ENCODE assay signal across 32 cellular contexts in genomic region chr10:116728526-116729096, GRCh38. TPM values are rescaled to one million over a fixed set of nuclear protein-coding genes. Genes with fewer than 3 reads are reported as not detected.
DNase-seq lines count a peak whose midpoint lies in the region; ATAC-seq and TF ChIP-seq lines count a peak whose summit lies in the region.
"Had no signal": no experiment of that assay in that cellular context is flagged by ENCODE, and none has a peak within 500 bp of the region (broad histone marks: within the 10 kb centered on the region; RNA-seq: fewer than 3 reads in every experiment).

No MANE protein-coding gene starts in this region.

- H3K27ac ChIP-seq in osteoblast (ENCODE audit: low read depth, low read length) = no peak overlapping the region
- H3K27ac ChIP-seq: C4-2B, cardiac muscle cell, colonic mucosa, epithelial cell of prostate, pancreas, right atrium auricular region, thoracic aorta, VCaP had no signal

- TF ChIP-seq CTCF in AG10803 (conservative IDR thresholded peaks at IDR 0.05; ENCODE audit: low read length) = no peak
- no peak for TF ChIP-seq CTCF in osteoblast (IDR thresholded peaks at IDR 0.05; ENCODE audit: extremely low read depth, low read depth, low read length)

- no peak overlapping the region for H3K27ac Mint-ChIP-seq in activated naive CD8-positive, alpha-beta T cell treated with anti-CD3 and anti-CD28 coated beads, Interleukin-2, amount 50 U/mL, for 24 hours
- H3K27ac Mint-ChIP-seq: activated CD4-positive, alpha-beta T cell treated with anti-CD3 and anti-CD28 coated beads for 36 hours; activated naive CD4-positive, alpha-beta T cell treated with anti-CD3 and anti-CD28 coated beads, Interleukin-2, amount 50 U/mL, for 24 hours; activated T-helper 17 cell treated with anti-CD3 and anti-CD28 coated beads, Interleukin-2, amount 50 U/mL, for 72 hours; GM23338; IgD-negative memory B cell; natural killer cell treated with Interleukin-12 subunit alpha and Interleukin-12 subunit beta and Interleukin-15 and Interleukin-18, amount 100 ng/mL, for 72 hours; T-helper 2 cell treated with Interferon-gamma antibody and Interleukin-4, amounts not matched to agents 5 μg/mL and 100 μg/mL, for 36 hours had no signal

- no peak overlapping the region for H2AFZ ChIP-seq in osteoblast (ENCODE audit: low read length)
- H2AFZ ChIP-seq: GM23338 had no signal

- no peak overlapping the region for H3K4me3 Mint-ChIP-seq in activated naive CD8-positive, alpha-beta T cell treated with anti-CD3 and anti-CD28 coated beads, Interleukin-2, amount 50 U/mL, for 24 hours
- H3K4me3 Mint-ChIP-seq: activated CD4-positive, alpha-beta T cell treated with anti-CD3 and anti-CD28 coated beads for 36 hours; activated naive CD4-positive, alpha-beta T cell treated with anti-CD3 and anti-CD28 coated beads, Interleukin-2, amount 50 U/mL, for 24 hours; activated T-helper 17 cell treated with anti-CD3 and anti-CD28 coated beads, Interleukin-2, amount 50 U/mL, for 72 hours; GM23338; IgD-negative memory B cell; natural killer cell treated with Interleukin-12 subunit alpha and Interleukin-12 subunit beta and Interleukin-15 and Interleukin-18, amount 100 ng/mL, for 72 hours; T-helper 2 cell treated with Interferon-gamma antibody and Interleukin-4, amounts not matched to agents 5 μg/mL and 100 μg/mL, for 36 hours had no signal

- H3K9me3 Mint-ChIP-seq in activated naive CD8-positive, alpha-beta T cell treated with anti-CD3 and anti-CD28 coated beads, Interleukin-2, amount 50 U/mL, for 24 hours = no peaks in the 10 kb centered on the region
- H3K9me3 Mint-ChIP-seq: activated naive CD4-positive, alpha-beta T cell treated with anti-CD3 and anti-CD28 coated beads, Interleukin-2, amount 50 U/mL, for 24 hours; activated T-helper 17 cell treated with anti-CD3 and anti-CD28 coated beads, Interleukin-2, amount 50 U/mL, for 72 hours; GM23338; IgD-negative memory B cell; natural killer cell treated with Interleukin-12 subunit alpha and Interleukin-12 subunit beta and Interleukin-15 and Interleukin-18, amount 100 ng/mL, for 72 hours; T-helper 2 cell treated with Interferon-gamma antibody and Interleukin-4, amounts not matched to agents 5 μg/mL and 100 μg/mL, for 36 hours had no signal

- peaks cover 15% of the 10 kb centered on the region for H3K4me1 Mint-ChIP-seq in activated naive CD8-positive, alpha-beta T cell treated with anti-CD3 and anti-CD28 coated beads, Interleukin-2, amount 50 U/mL, for 24 hours
- H3K4me1 Mint-ChIP-seq: GM23338, IgD-negative memory B cell had no signal

- no peak overlapping the region for H3K4me2 ChIP-seq in osteoblast (ENCODE audit: insufficient read depth, low read length)
- H3K4me2 ChIP-seq: GM23338 had no signal

- H4K20me1 ChIP-seq in osteoblast (ENCODE audit: insufficient read depth, low read length) = peaks cover 16% of the 10 kb centered on the region

- no peaks in the 10 kb centered on the region for H3K9me3 ChIP-seq in osteoblast (ENCODE audit: low read depth, low read length)
- H3K9me3 ChIP-seq: colonic mucosa, pancreas, right atrium auricular region, thoracic aorta had no signal

- H3K79me2 ChIP-seq in osteoblast (ENCODE audit: insufficient read depth, low read length) = peaks cover 52% of the 10 kb centered on the region

- H3K36me3 Mint-ChIP-seq in activated naive CD8-positive, alpha-beta T cell treated with anti-CD3 and anti-CD28 coated beads, Interleukin-2, amount 50 U/mL, for 24 hours (ENCODE audit: low read depth) = no peaks in the 10 kb centered on the region
- H3K36me3 Mint-ChIP-seq: activated naive CD4-positive, alpha-beta T cell treated with anti-CD3 and anti-CD28 coated beads, Interleukin-2, amount 50 U/mL, for 24 hours; IgD-negative memory B cell; natural killer cell treated with Interleukin-12 subunit alpha and Interleukin-12 subunit beta and Interleukin-15 and Interleukin-18, amount 100 ng/mL, for 72 hours had no signal

- peaks cover 23% of the 10 kb centered on the region for H3K4me1 ChIP-seq in osteoblast (ENCODE audit: insufficient read depth, low read length)
- H3K4me1 ChIP-seq: colonic mucosa, pancreas had no signal

- intact Hi-C loops in left colon (cut with DNase I, micrococcal nuclease) = no loop called here

- DNase-seq in AG10803 (ENCODE audit: low read depth) (peak; percentile 25), T1000 (lab: John Stamatoyannopoulos, UW) (peak; percentile 31), fibroblast of peridontal ligament (ENCODE audit: extremely low read depth) (peak; percentile 26), osteoblast (ENCODE audit: insufficient read length, low spot score, missing footprints) (peak; percentile 91), DMS53 (lab: John Stamatoyannopoulos, UW) (no peak), left colon (no peak)
- no peak for DNase-seq in activated naive CD8-positive, alpha-beta T cell treated with anti-CD3 and anti-CD28 coated beads, Interleukin-2, amount 50 U/mL, for 24 hours
- DNase-seq: activated CD4-positive, alpha-beta T cell treated with anti-CD3 and anti-CD28 coated beads for 36 hours; colonic mucosa; COR-L47; DMS79; effector CD8-positive, alpha-beta T cell; head of caudate nucleus; NCI-H1436 treated with DMSO at 0.1 percent for 48 hours; NCI-H446; NCI-H748 treated with DMSO at 0.1 percent for 48 hours; pancreas; stimulated activated CD4-positive, alpha-beta T cell treated with anti-CD3 and anti-CD28 coated beads, Interleukin-2, amount 100 ng/mL, for 24 hours; stimulated activated naive CD8-positive, alpha-beta T cell treated with anti-CD3 and anti-CD28 coated beads, Interleukin-15, Interleukin-2, amounts not matched to agents 100 U/mL and 50 U/mL, for 24 hours had no signal

- ATAC-seq in activated naive CD8-positive, alpha-beta T cell treated with anti-CD3 and anti-CD28 coated beads, Interleukin-2, amount 50 U/mL, for 24 hours = no peak
- ATAC-seq in left colon = no peak
- ATAC-seq: activated CD4-positive, alpha-beta T cell treated with anti-CD3 and anti-CD28 coated beads for 36 hours; activated T-helper 17 cell treated with anti-CD3 and anti-CD28 coated beads, Interleukin-2, amount 50 U/mL, for 72 hours; GM23338; natural killer cell treated with Interleukin-12 subunit alpha and Interleukin-12 subunit beta and Interleukin-15 and Interleukin-18, amount 100 ng/mL, for 72 hours; pancreas; stimulated activated naive CD8-positive, alpha-beta T cell treated with anti-CD3 and anti-CD28 coated beads, Interleukin-15, Interleukin-2, amounts not matched to agents 100 U/mL and 50 U/mL, for 24 hours had no signal

- peaks cover 46% of the 10 kb centered on the region for H3K27me3 Mint-ChIP-seq in activated naive CD8-positive, alpha-beta T cell treated with anti-CD3 and anti-CD28 coated beads, Interleukin-2, amount 50 U/mL, for 24 hours

- peaks cover 4% of the 10 kb centered on the region for H3K36me3 ChIP-seq in osteoblast (ENCODE audit: insufficient read depth, low read length)
- H3K36me3 ChIP-seq: cardiac muscle cell, colonic mucosa, pancreas, right atrium auricular region, thoracic aorta had no signal

- no peak overlapping the region for H3K4me3 ChIP-seq in AG10803 (ENCODE audit: low read length)
- H3K4me3 ChIP-seq in osteoblast (ENCODE audit: insufficient read depth, low read length) = no peak overlapping the region
- H3K4me3 ChIP-seq: cardiac muscle cell, colonic mucosa, GM23338, lung, pancreas, right atrium auricular region, thoracic aorta had no signal

- no peaks in the 10 kb centered on the region for H3K27me3 ChIP-seq in osteoblast (ENCODE audit: insufficient read depth, low read length)
- H3K27me3 ChIP-seq: cardiac muscle cell, colonic mucosa, pancreas, right atrium auricular region had no signal

RNA-seq across cellular contexts. Expression of gene HSPA12A, which starts 13.8 kb away (rescaled TPM):
- total RNA-seq in osteoblast (10.0 and 10.9 TPM in 2 replicates), left colon (1 to 10 TPM; 6.6 to 7.2 TPM)

Comparison
In these comparisons a context has a peak if more than half of its experiments do, and no peak if none do; other contexts are left out.
1. DNase-seq: peak in AG10803 (single experiment), T1000 (single experiment), fibroblast of peridontal ligament (single experiment) and osteoblast (single experiment); none in DMS53 (single experiment), activated naive CD8-positive, alpha-beta T cell treated with anti-CD3 and anti-CD28 coated beads, Interleukin-2, amount 50 U/mL, for 24 hours (single experiment) and left colon (0 of 2).